21 cellular contexts compared by ENCODE assay signal in genomic region chr4:90254357-90254756, GRCh38.
"Had no signal": no experiment of that assay in that cellular context is flagged by ENCODE, and none has a peak within 500 bp of the region (broad histone marks: within the 10 kb centered on the region; RNA-seq: fewer than 3 reads in every experiment).

No MANE protein-coding gene starts in this region.

- H3K27ac ChIP-seq: SJSA1 had no signal

- H3K27me3 ChIP-seq: SJSA1 had no signal

- H3K36me3 Mint-ChIP-seq: T-cell had no signal

- DNase-seq: KBM-7, MV-4-11, NCI-H1048, NCI-H1105, NCI-H1417, NCI-H1436 treated with DMSO at 0.1 percent for 48 hours, NCI-H1694, NCI-H187 treated with DMSO at 0.1 percent for 48 hours, NCI-H2029 treated with DMSO at 0.1 percent for 48 hours, NCI-H2227 treated with DMSO at 0.1 percent for 48 hours, NCI-H524 treated with DMSO at 0.1 percent for 48 hours, NCI-H69, NCI-H774, Right ventricle myocardium superior, RPMI8226, SIG-M5, SK-N-SH, SW 1271, T-cell had no signal

- H3K27me3 Mint-ChIP-seq: T-cell had no signal

- FAIRE-seq: RCC 7860 had no signal

- H3K9me3 ChIP-seq: SJSA1, SK-N-SH had no signal

- ATAC-seq: T-cell had no signal

- H3K4me3 Mint-ChIP-seq: T-cell had no signal

- H3K4me3 ChIP-seq: SJSA1 had no signal

- H3K36me3 ChIP-seq: SJSA1 had no signal

- H3K9ac ChIP-seq: SK-N-SH had no signal

- H3K4me1 ChIP-seq: SJSA1 had no signal

- H3K4me2 ChIP-seq: SK-N-SH had no signal

- H3K4me1 Mint-ChIP-seq: T-cell had no signal

- H3K27ac Mint-ChIP-seq: T-cell had no signal
